Comparison of ENCODE assay signal across 2 cellular contexts in the genomic region with DNA sequence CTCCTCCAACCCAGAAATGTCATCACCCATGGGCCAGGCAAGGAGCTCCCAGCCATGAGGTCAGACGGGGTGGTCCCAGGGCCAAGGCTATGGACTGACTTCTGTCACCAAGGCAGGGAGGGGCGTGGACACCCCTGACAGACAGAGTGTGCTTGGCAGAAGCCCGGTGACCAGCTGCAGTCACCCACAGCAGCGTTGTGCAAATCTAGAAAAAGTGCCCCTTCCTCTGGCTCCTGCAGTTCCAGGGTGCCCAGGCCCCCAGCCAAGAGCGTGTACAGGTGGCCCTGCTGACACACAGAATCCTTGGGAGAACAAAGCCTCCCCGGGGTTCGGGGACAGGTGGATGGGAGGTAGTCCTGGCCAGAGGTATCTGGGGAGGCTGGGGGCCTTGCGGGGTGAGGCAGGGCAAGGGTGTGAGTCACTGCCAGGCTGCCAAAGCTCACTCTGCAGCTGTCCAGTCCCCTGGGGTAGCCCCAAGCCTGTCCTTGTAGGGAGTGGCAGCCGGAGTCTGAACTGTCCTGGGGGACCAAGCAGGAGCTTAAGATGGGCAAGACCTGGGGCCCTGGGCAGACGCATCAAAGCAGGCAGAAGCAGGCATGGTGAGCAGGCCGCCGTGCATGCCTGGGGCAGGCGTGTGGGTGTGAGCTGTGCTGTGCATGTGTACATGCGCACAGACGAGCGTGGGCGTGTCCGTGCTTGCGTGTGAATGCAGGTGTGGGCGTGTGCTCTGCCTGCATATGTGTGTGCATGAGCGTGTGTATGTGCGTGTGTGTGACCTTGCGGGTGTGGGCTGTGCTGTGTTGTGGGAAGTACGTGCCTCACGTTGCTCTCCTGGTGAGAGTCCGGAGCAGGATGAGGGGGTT.
TF ChIP-seq lines count a peak whose summit lies in the region.

No MANE protein-coding gene starts in this region.

TF ChIP-seq in GM12891, 5 proteins besides CTCF, POLR2A, EP300 and RAD21:
- no peak for TF ChIP-seq SPI1 (IDR thresholded peaks at IDR 0.05; ENCODE audit: low read depth, low read length)

TF ChIP-seq in HepG2, 621 proteins besides CTCF, POLR2A, EP300 and RAD21 (continues in another document):
- peak; percentile 40 for TF ChIP-seq HNRNPLL (IDR thresholded peaks at IDR 0.05; ENCODE audit: low read depth, low read length, poor library complexity, severe bottlenecking)
- TF ChIP-seq, protein P1, sequence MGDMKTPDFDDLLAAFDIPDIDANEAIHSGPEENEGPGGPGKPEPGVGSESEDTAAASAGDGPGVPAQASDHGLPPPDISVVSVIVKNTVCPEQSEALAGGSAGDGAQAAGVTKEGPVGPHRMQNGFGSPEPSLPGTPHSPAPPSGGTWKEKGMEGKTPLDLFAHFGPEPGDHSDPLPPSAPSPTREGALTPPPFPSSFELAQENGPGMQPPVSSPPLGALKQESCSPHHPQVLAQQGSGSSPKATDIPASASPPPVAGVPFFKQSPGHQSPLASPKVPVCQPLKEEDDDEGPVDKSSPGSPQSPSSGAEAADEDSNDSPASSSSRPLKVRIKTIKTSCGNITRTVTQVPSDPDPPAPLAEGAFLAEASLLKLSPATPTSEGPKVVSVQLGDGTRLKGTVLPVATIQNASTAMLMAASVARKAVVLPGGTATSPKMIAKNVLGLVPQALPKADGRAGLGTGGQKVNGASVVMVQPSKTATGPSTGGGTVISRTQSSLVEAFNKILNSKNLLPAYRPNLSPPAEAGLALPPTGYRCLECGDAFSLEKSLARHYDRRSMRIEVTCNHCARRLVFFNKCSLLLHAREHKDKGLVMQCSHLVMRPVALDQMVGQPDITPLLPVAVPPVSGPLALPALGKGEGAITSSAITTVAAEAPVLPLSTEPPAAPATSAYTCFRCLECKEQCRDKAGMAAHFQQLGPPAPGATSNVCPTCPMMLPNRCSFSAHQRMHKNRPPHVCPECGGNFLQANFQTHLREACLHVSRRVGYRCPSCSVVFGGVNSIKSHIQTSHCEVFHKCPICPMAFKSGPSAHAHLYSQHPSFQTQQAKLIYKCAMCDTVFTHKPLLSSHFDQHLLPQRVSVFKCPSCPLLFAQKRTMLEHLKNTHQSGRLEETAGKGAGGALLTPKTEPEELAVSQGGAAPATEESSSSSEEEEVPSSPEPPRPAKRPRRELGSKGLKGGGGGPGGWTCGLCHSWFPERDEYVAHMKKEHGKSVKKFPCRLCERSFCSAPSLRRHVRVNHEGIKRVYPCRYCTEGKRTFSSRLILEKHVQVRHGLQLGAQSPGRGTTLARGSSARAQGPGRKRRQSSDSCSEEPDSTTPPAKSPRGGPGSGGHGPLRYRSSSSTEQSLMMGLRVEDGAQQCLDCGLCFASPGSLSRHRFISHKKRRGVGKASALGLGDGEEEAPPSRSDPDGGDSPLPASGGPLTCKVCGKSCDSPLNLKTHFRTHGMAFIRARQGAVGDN (CRISPR knock-in tag; IDR thresholded peaks at IDR 0.05), result peak; percentile 82
- 0 out of 2 replicates have a peak, but pooled peaks have one; percentile 54 for TF ChIP-seq ZC3H4 (CRISPR knock-in tag; IDR thresholded peaks at IDR 0.05; ENCODE audit: borderline replicate concordance)
- TF ChIP-seq ZNF788 (CRISPR knock-in tag; IDR thresholded peaks at IDR 0.05; ENCODE audit: borderline replicate concordance), result peak; percentile 17; the same call in 1 of the 2 replicates
- TF ChIP-seq ZNF468 (CRISPR knock-in tag; IDR thresholded peaks at IDR 0.05), result no peak
- TF ChIP-seq, protein P2, sequence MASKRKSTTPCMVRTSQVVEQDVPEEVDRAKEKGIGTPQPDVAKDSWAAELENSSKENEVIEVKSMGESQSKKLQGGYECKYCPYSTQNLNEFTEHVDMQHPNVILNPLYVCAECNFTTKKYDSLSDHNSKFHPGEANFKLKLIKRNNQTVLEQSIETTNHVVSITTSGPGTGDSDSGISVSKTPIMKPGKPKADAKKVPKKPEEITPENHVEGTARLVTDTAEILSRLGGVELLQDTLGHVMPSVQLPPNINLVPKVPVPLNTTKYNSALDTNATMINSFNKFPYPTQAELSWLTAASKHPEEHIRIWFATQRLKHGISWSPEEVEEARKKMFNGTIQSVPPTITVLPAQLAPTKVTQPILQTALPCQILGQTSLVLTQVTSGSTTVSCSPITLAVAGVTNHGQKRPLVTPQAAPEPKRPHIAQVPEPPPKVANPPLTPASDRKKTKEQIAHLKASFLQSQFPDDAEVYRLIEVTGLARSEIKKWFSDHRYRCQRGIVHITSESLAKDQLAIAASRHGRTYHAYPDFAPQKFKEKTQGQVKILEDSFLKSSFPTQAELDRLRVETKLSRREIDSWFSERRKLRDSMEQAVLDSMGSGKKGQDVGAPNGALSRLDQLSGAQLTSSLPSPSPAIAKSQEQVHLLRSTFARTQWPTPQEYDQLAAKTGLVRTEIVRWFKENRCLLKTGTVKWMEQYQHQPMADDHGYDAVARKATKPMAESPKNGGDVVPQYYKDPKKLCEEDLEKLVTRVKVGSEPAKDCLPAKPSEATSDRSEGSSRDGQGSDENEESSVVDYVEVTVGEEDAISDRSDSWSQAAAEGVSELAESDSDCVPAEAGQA (IDR thresholded peaks at IDR 0.05; ENCODE audit: low read depth), result no peak
- TF ChIP-seq, protein P2 (CRISPR knock-in tag; IDR thresholded peaks at IDR 0.05; ENCODE audit: borderline replicate concordance), result no peak
- TF ChIP-seq TOE1 (CRISPR knock-in tag; IDR thresholded peaks at IDR 0.05), result no peak
- TF ChIP-seq, protein P3, sequence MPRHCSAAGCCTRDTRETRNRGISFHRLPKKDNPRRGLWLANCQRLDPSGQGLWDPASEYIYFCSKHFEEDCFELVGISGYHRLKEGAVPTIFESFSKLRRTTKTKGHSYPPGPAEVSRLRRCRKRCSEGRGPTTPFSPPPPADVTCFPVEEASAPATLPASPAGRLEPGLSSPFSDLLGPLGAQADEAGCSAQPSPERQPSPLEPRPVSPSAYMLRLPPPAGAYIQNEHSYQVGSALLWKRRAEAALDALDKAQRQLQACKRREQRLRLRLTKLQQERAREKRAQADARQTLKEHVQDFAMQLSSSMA (CRISPR knock-in tag; IDR thresholded peaks at IDR 0.05), result no peak
- TF ChIP-seq HNRNPK (IDR thresholded peaks at IDR 0.05; ENCODE audit: low read depth, low read length, poor library complexity, severe bottlenecking), result no peak
- TF ChIP-seq SMAD3 (CRISPR knock-in tag; IDR thresholded peaks at IDR 0.05), result no peak
- TF ChIP-seq CCDC6 (CRISPR knock-in tag; IDR thresholded peaks at IDR 0.05), result no peak
- no peak for TF ChIP-seq FOXM1 (CRISPR knock-in tag; IDR thresholded peaks at IDR 0.05)
- no peak for TF ChIP-seq CHCHD3 (CRISPR knock-in tag; IDR thresholded peaks at IDR 0.05)
- TF ChIP-seq RNF2 (conservative IDR thresholded peaks at IDR 0.05; ENCODE audit: low read depth), result 0 out of 2 replicates have a peak, but pooled peaks have one; percentile 26
- no peak for TF ChIP-seq ZNF773 (CRISPR knock-in tag; IDR thresholded peaks at IDR 0.05; ENCODE audit: borderline replicate concordance)
- TF ChIP-seq ZNF660 (CRISPR knock-in tag; IDR thresholded peaks at IDR 0.05; ENCODE audit: borderline replicate concordance, low read depth), result no peak
- TF ChIP-seq SRSF1 (optimal IDR thresholded peaks at IDR 0.05; ENCODE audit: low read depth, low read length), result peak; percentile 56
- TF ChIP-seq, protein P4, sequence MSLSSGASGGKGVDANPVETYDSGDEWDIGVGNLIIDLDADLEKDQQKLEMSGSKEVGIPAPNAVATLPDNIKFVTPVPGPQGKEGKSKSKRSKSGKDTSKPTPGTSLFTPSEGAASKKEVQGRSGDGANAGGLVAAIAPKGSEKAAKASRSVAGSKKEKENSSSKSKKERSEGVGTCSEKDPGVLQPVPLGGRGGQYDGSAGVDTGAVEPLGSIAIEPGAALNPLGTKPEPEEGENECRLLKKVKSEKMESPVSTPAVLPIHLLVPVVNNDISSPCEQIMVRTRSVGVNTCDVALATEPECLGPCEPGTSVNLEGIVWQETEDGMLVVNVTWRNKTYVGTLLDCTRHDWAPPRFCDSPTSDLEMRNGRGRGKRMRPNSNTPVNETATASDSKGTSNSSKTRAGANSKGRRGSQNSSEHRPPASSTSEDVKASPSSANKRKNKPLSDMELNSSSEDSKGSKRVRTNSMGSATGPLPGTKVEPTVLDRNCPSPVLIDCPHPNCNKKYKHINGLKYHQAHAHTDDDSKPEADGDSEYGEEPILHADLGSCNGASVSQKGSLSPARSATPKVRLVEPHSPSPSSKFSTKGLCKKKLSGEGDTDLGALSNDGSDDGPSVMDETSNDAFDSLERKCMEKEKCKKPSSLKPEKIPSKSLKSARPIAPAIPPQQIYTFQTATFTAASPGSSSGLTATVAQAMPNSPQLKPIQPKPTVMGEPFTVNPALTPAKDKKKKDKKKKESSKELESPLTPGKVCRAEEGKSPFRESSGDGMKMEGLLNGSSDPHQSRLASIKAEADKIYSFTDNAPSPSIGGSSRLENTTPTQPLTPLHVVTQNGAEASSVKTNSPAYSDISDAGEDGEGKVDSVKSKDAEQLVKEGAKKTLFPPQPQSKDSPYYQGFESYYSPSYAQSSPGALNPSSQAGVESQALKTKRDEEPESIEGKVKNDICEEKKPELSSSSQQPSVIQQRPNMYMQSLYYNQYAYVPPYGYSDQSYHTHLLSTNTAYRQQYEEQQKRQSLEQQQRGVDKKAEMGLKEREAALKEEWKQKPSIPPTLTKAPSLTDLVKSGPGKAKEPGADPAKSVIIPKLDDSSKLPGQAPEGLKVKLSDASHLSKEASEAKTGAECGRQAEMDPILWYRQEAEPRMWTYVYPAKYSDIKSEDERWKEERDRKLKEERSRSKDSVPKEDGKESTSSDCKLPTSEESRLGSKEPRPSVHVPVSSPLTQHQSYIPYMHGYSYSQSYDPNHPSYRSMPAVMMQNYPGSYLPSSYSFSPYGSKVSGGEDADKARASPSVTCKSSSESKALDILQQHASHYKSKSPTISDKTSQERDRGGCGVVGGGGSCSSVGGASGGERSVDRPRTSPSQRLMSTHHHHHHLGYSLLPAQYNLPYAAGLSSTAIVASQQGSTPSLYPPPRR (CRISPR knock-in tag; IDR thresholded peaks at IDR 0.05; ENCODE audit: borderline replicate concordance), result no peak
- TF ChIP-seq, protein P5, sequence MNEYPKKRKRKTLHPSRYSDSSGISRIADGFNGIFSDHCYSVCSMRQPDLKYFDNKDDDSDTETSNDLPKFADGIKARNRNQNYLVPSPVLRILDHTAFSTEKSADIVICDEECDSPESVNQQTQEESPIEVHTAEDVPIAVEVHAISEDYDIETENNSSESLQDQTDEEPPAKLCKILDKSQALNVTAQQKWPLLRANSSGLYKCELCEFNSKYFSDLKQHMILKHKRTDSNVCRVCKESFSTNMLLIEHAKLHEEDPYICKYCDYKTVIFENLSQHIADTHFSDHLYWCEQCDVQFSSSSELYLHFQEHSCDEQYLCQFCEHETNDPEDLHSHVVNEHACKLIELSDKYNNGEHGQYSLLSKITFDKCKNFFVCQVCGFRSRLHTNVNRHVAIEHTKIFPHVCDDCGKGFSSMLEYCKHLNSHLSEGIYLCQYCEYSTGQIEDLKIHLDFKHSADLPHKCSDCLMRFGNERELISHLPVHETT (CRISPR knock-in tag; conservative IDR thresholded peaks at IDR 0.05), result no peak
- TF ChIP-seq, protein P6, sequence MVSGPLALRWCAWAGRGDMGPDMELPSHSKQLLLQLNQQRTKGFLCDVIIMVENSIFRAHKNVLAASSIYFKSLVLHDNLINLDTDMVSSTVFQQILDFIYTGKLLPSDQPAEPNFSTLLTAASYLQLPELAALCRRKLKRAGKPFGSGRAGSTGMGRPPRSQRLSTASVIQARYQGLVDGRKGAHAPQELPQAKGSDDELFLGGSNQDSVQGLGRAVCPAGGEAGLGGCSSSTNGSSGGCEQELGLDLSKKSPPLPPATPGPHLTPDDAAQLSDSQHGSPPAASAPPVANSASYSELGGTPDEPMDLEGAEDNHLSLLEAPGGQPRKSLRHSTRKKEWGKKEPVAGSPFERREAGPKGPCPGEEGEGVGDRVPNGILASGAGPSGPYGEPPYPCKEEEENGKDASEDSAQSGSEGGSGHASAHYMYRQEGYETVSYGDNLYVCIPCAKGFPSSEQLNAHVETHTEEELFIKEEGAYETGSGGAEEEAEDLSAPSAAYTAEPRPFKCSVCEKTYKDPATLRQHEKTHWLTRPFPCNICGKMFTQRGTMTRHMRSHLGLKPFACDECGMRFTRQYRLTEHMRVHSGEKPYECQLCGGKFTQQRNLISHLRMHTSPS (CRISPR knock-in tag; IDR thresholded peaks at IDR 0.05; ENCODE audit: low read depth), result no peak
- no peak for TF ChIP-seq MAFF (IDR thresholded peaks at IDR 0.05; ENCODE audit: low read depth, low read length)
- no peak for TF ChIP-seq TCF12 (IDR thresholded peaks at IDR 0.05)
- no peak for TF ChIP-seq TCF12 (CRISPR knock-in tag; IDR thresholded peaks at IDR 0.05)
- no peak for TF ChIP-seq ZNF256 (CRISPR knock-in tag; conservative IDR thresholded peaks at IDR 0.05)
- no peak for TF ChIP-seq RXRA (CRISPR knock-in tag; IDR thresholded peaks at IDR 0.05)
- no peak for TF ChIP-seq PLRG1 (conservative IDR thresholded peaks at IDR 0.05)
- TF ChIP-seq JUNB (CRISPR knock-in tag; IDR thresholded peaks at IDR 0.05; ENCODE audit: borderline replicate concordance), result no peak
- TF ChIP-seq, protein P7, sequence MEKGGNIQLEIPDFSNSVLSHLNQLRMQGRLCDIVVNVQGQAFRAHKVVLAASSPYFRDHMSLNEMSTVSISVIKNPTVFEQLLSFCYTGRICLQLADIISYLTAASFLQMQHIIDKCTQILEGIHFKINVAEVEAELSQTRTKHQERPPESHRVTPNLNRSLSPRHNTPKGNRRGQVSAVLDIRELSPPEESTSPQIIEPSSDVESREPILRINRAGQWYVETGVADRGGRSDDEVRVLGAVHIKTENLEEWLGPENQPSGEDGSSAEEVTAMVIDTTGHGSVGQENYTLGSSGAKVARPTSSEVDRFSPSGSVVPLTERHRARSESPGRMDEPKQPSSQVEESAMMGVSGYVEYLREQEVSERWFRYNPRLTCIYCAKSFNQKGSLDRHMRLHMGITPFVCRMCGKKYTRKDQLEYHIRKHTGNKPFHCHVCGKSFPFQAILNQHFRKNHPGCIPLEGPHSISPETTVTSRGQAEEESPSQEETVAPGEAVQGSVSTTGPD (CRISPR knock-in tag; IDR thresholded peaks at IDR 0.05), result no peak
- TF ChIP-seq, protein P8, sequence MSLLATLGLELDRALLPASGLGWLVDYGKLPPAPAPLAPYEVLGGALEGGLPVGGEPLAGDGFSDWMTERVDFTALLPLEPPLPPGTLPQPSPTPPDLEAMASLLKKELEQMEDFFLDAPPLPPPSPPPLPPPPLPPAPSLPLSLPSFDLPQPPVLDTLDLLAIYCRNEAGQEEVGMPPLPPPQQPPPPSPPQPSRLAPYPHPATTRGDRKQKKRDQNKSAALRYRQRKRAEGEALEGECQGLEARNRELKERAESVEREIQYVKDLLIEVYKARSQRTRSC (CRISPR knock-in tag; IDR thresholded peaks at IDR 0.05; ENCODE audit: low read depth), result no peak
- no peak for TF ChIP-seq ZNF761 (CRISPR knock-in tag; conservative IDR thresholded peaks at IDR 0.05)
